Comparison of ENCODE assay signal across 24 cellular contexts in genomic region chr5:9282211-9282610, GRCh38.
"Had no signal": no experiment of that assay in that cellular context is flagged by ENCODE, and none has a peak within 500 bp of the region (broad histone marks: within the 10 kb centered on the region; RNA-seq: fewer than 3 reads in every experiment).

No MANE protein-coding gene starts in this region.

- H3K27ac Mint-ChIP-seq: activated CD4-positive, alpha-beta T cell treated with anti-CD3 and anti-CD28 coated beads for 36 hours; activated CD8-positive, alpha-beta T cell treated with anti-CD3 and anti-CD28 coated beads for 36 hours; activated naive CD8-positive, alpha-beta T cell treated with anti-CD3 and anti-CD28 coated beads, Interleukin-2, amount 10 ng/mL, durations not matched to agents 7 days and 5 days had no signal

- DNase-seq: activated CD4-positive, alpha-beta T cell treated with anti-CD3 and anti-CD28 coated beads for 36 hours; activated CD4-positive, CD25-positive, alpha-beta regulatory T cell; activated CD8-positive, alpha-beta memory T cell treated with anti-CD3 and anti-CD28 coated beads, Interleukin-2, amount 50 U/mL, for 4 hours; activated CD8-positive, alpha-beta T cell treated with anti-CD3 and anti-CD28 coated beads for 36 hours; activated naive CD4-positive, alpha-beta T cell treated with anti-CD3 and anti-CD28 coated beads, Interleukin-2, amount 50 U/mL, for 16 hours; activated naive CD8-positive, alpha-beta T cell treated with anti-CD3 and anti-CD28 coated beads, Interleukin-2, amount 10 ng/mL, durations not matched to agents 7 days and 5 days; adrenal gland; caudate nucleus; NCI-H1092; NCI-H1417; NCI-H1930; NCI-H2171 treated with DMSO at 0.1 percent for 48 hours; NCI-H226; NCI-H526 treated with DMSO at 0.1 percent for 48 hours; NK-92 treated with Interleukin-12 subunit alpha and Interleukin-12 subunit beta, amount 100 ng/mL, for 24 hours; OCI-M1; Right ventricle myocardium superior; SJCRH30; SK-N-SH; T-helper 1 cell had no signal

- H3K36me3 ChIP-seq: adrenal gland, breast epithelium, SJCRH30 had no signal

- ATAC-seq: activated CD4-positive, alpha-beta T cell treated with anti-CD3 and anti-CD28 coated beads for 36 hours; activated CD8-positive, alpha-beta T cell treated with anti-CD3 and anti-CD28 coated beads for 36 hours; Panc1 had no signal

- H3K4me3 ChIP-seq: adrenal gland, breast epithelium, SJCRH30 had no signal

- H3K27me3 ChIP-seq: adrenal gland, breast epithelium, SJCRH30 had no signal

- H3K4me1 Mint-ChIP-seq: activated CD4-positive, alpha-beta T cell treated with anti-CD3 and anti-CD28 coated beads for 36 hours; activated naive CD8-positive, alpha-beta T cell treated with anti-CD3 and anti-CD28 coated beads, Interleukin-2, amount 10 ng/mL, durations not matched to agents 7 days and 5 days had no signal

- H3K4me2 ChIP-seq: SK-N-SH had no signal

- H3K9ac ChIP-seq: SK-N-SH had no signal

- H3K9me3 ChIP-seq: adrenal gland, breast epithelium, SJCRH30, SK-N-SH had no signal

- H3K4me3 Mint-ChIP-seq: activated CD4-positive, alpha-beta T cell treated with anti-CD3 and anti-CD28 coated beads for 36 hours; activated CD8-positive, alpha-beta T cell treated with anti-CD3 and anti-CD28 coated beads for 36 hours; activated naive CD8-positive, alpha-beta T cell treated with anti-CD3 and anti-CD28 coated beads, Interleukin-2, amount 10 ng/mL, durations not matched to agents 7 days and 5 days had no signal

- H3K36me3 Mint-ChIP-seq: activated naive CD8-positive, alpha-beta T cell treated with anti-CD3 and anti-CD28 coated beads, Interleukin-2, amount 10 ng/mL, durations not matched to agents 7 days and 5 days had no signal

- H3K27me3 Mint-ChIP-seq: activated CD4-positive, alpha-beta T cell treated with anti-CD3 and anti-CD28 coated beads for 36 hours; activated CD8-positive, alpha-beta T cell treated with anti-CD3 and anti-CD28 coated beads for 36 hours; activated naive CD8-positive, alpha-beta T cell treated with anti-CD3 and anti-CD28 coated beads, Interleukin-2, amount 10 ng/mL, durations not matched to agents 7 days and 5 days had no signal

- H3K4me1 ChIP-seq: adrenal gland, breast epithelium, SJCRH30 had no signal

- H3K27ac ChIP-seq: adrenal gland, RWPE1, SJCRH30, VCaP had no signal
